8 cellular contexts compared by ENCODE assay signal in genomic region chr7:80134536-80135305, GRCh38. TPM values are rescaled to one million over a fixed set of nuclear protein-coding genes. Genes with fewer than 3 reads are reported as not detected.
DNase-seq lines count a peak whose midpoint lies in the region; ATAC-seq, FAIRE-seq and TF ChIP-seq lines count a peak whose summit lies in the region.

Gene GNAI1 (plus strand): TSS chr7:80134831. CDS start chr7:80135161, 330 bp downstream.

- peaks cover 14 to 32% of the 10 kb centered on the region in 2 donors for H3K27me3 Mint-ChIP-seq in CD8-positive, alpha-beta memory T cell
- H3K27me3 Mint-ChIP-seq in activated B cell treated with CpG ODN at 0.5 μM for 24 hours = peaks cover 29% of the 10 kb centered on the region
- peaks cover 28 to 33% of the 10 kb centered on the region in 2 donors for H3K27me3 Mint-ChIP-seq in stimulated activated naive B cell treated with anti-CD40 and anti-IgM and Interleukin-4, amounts not matched to agents 10 μg/mL and 1 μg/mL and 100 μg/mL, for 72 hours

- no peaks in the 10 kb centered on the region for H4K20me1 ChIP-seq in endothelial cell of umbilical vein (replicated peaks; ENCODE audit: control insufficient read depth, extremely low read depth, insufficient read depth, low read length)

- intact Hi-C loops in activated B cell treated with CpG ODN at 0.5 μM for 24 hours (cut with micrococcal nuclease) = no loop called here
- intact Hi-C loops in endothelial cell of umbilical vein (cut with micrococcal nuclease) = loop anchor here (1.0 to 5.0 kb wide), 7 partner anchors 28 to 524 kb away; no protein-coding TSS in a partner anchor

- DNase-seq in CD8-positive, alpha-beta memory T cell = peak in 1 of 5 donors; percentile 44
- DNase-seq in NCI-H1694 treated with DMSO at 0.1 percent for 48 hours (lab: John Stamatoyannopoulos, UW) = peak; percentile 68
- peak; percentile 15 for DNase-seq in activated B cell treated with CpG ODN at 0.5 μM for 24 hours
- peak; percentile 65 for DNase-seq in endothelial cell of umbilical vein (ENCODE audit: low read depth, low spot score)
- peak; percentile 68 for DNase-seq in medulla oblongata (ENCODE audit: extremely low spot score)
- DNase-seq in stimulated activated naive B cell treated with anti-CD40 and anti-IgM and Interleukin-4, amounts not matched to agents 10 μg/mL and 1 μg/mL and 100 μg/mL, for 72 hours = peak; percentile 17
- DNase-seq in AML-193 (lab: John Stamatoyannopoulos, UW) = no peak

- no TSS peak for BruUV-seq in endothelial cell of umbilical vein (replicated peaks; lab: Mats Ljungman, UMichigan)

- H3K4me3 ChIP-seq in CD8-positive, alpha-beta memory T cell (ENCODE audit: low read length) = no peak within 1 kb of the TSS
- peak within 1 kb of the TSS; percentile 88 to 94 (median 91) for H3K4me3 ChIP-seq in endothelial cell of umbilical vein (replicated peaks in 1 of 3; ENCODE audit: insufficient read depth in 1 of 3, low read depth in 1 of 3, low read length in 3 of 3)

- H3K4me3 Mint-ChIP-seq in CD8-positive, alpha-beta memory T cell = peak within 1 kb of the TSS in 4 of 7 donors; percentile 37 to 68 (median 45)
- peak within 1 kb of the TSS; percentile 73 for H3K4me3 Mint-ChIP-seq in activated B cell treated with CpG ODN at 0.5 μM for 24 hours
- H3K4me3 Mint-ChIP-seq in stimulated activated naive B cell treated with anti-CD40 and anti-IgM and Interleukin-4, amounts not matched to agents 10 μg/mL and 1 μg/mL and 100 μg/mL, for 72 hours = peak within 1 kb of the TSS; percentile 81 to 86

- peak within 1 kb of the TSS; percentile 88 for H3K9ac ChIP-seq in endothelial cell of umbilical vein (replicated peaks; ENCODE audit: extremely low read depth, insufficient read depth, low read length)

- ATAC-seq in GM21786 (IDR thresholded peaks at IDR 0.05; ENCODE audit: unreplicated experiment) = peak; percentile 38
- ATAC-seq in activated B cell treated with CpG ODN at 0.5 μM for 24 hours (ENCODE audit: low read depth) = peak; percentile 59
- ATAC-seq in stimulated activated naive B cell treated with anti-CD40 and anti-IgM and Interleukin-4, amounts not matched to agents 10 μg/mL and 1 μg/mL and 100 μg/mL, for 72 hours (replicated peaks) = peak; percentile 62 to 70

- no peaks in the 10 kb centered on the region for H3K4me1 ChIP-seq in CD8-positive, alpha-beta memory T cell (ENCODE audit: insufficient read depth, low read length)
- peaks cover 17% of the 10 kb centered on the region for H3K4me1 ChIP-seq in endothelial cell of umbilical vein (ENCODE audit: control insufficient read depth, extremely low read depth, insufficient read depth, low read length)

- H3K79me2 ChIP-seq in endothelial cell of umbilical vein (ENCODE audit: control insufficient read depth, insufficient read depth, low read length) = peaks cover 25% of the 10 kb centered on the region

- dilution Hi-C loops in endothelial cell of umbilical vein (cut with MboI; ENCODE audit: extremely low pct_ligation_motif_present, low sequenced_read_pairs) = no loop called here

- H3K9me3 Mint-ChIP-seq in CD8-positive, alpha-beta memory T cell = peaks cover 7 to 19% (median 14%) of the 10 kb centered on the region in 5 donors
- peaks cover 3% of the 10 kb centered on the region for H3K9me3 Mint-ChIP-seq in activated B cell treated with CpG ODN at 0.5 μM for 24 hours
- H3K9me3 Mint-ChIP-seq in stimulated activated naive B cell treated with anti-CD40 and anti-IgM and Interleukin-4, amounts not matched to agents 10 μg/mL and 1 μg/mL and 100 μg/mL, for 72 hours = peaks cover 0 to 2% of the 10 kb centered on the region in 2 donors

- FAIRE-seq in endothelial cell of umbilical vein (lab: Jason Lieb, UNC) = no peak

- POLR2A ChIA-PET in CD8-positive, alpha-beta memory T cell (lab: Charles Lee) = no interaction called here
- POLR2A ChIA-PET in activated B cell treated with CpG ODN at 0.5 μM for 24 hours (lab: Charles Lee) = no interaction called here
- POLR2A ChIA-PET in endothelial cell of umbilical vein (lab: Charles Lee) = interaction anchor here (1.3 kb wide), 1 partner anchor 258 kb away, joined by 4 read pairs; no protein-coding TSS in a partner anchor

- peaks cover 5 to 10% (median 5%) of the 10 kb centered on the region in 3 donors for H3K4me1 Mint-ChIP-seq in CD8-positive, alpha-beta memory T cell
- peaks cover 8% of the 10 kb centered on the region for H3K4me1 Mint-ChIP-seq in activated B cell treated with CpG ODN at 0.5 μM for 24 hours
- peaks cover 16 to 40% of the 10 kb centered on the region in 2 donors for H3K4me1 Mint-ChIP-seq in stimulated activated naive B cell treated with anti-CD40 and anti-IgM and Interleukin-4, amounts not matched to agents 10 μg/mL and 1 μg/mL and 100 μg/mL, for 72 hours

- CTCF ChIA-PET in CD8-positive, alpha-beta memory T cell (lab: Charles Lee) = no interaction called here
- CTCF ChIA-PET in activated B cell treated with CpG ODN at 0.5 μM for 24 hours (lab: Charles Lee) (no interaction called here), endothelial cell of umbilical vein (lab: Charles Lee) (interaction anchor here (0.5 to 4.2 kb wide), 24 partner anchors 9 to 516 kb away, joined by 3 to 96 read pairs (median 5); no protein-coding TSS in a partner anchor)

- no peaks in the 10 kb centered on the region for H3K36me3 ChIP-seq in CD8-positive, alpha-beta memory T cell (ENCODE audit: insufficient read depth, low read length)
- no peaks in the 10 kb centered on the region for H3K36me3 ChIP-seq in endothelial cell of umbilical vein (ENCODE audit: control insufficient read depth in 2 of 2, extremely low read depth in 1 of 2, insufficient read depth in 2 of 2, low read length in 2 of 2)

- no peak within 1 kb of the TSS for H3K27ac Mint-ChIP-seq in CD8-positive, alpha-beta memory T cell
- no peak within 1 kb of the TSS for H3K27ac Mint-ChIP-seq in activated B cell treated with CpG ODN at 0.5 μM for 24 hours
- peak within 1 kb of the TSS; percentile 38 for H3K27ac Mint-ChIP-seq in stimulated activated naive B cell treated with anti-CD40 and anti-IgM and Interleukin-4, amounts not matched to agents 10 μg/mL and 1 μg/mL and 100 μg/mL, for 72 hours

- H3K9me1 ChIP-seq in endothelial cell of umbilical vein (replicated peaks; ENCODE audit: control insufficient read depth, extremely low read depth, insufficient read depth, low read length) = no peaks in the 10 kb centered on the region

- H3K36me3 Mint-ChIP-seq in CD8-positive, alpha-beta memory T cell = no peaks in the 10 kb centered on the region
- H3K36me3 Mint-ChIP-seq in activated B cell treated with CpG ODN at 0.5 μM for 24 hours (ENCODE audit: low read depth) = no peaks in the 10 kb centered on the region
- peaks cover 0 to 2% of the 10 kb centered on the region in 2 donors for H3K36me3 Mint-ChIP-seq in stimulated activated naive B cell treated with anti-CD40 and anti-IgM and Interleukin-4, amounts not matched to agents 10 μg/mL and 1 μg/mL and 100 μg/mL, for 72 hours

- peak within 1 kb of the TSS; percentile 99 for H3K4me2 ChIP-seq in endothelial cell of umbilical vein (ENCODE audit: insufficient read depth, low read length)

- H2AFZ ChIP-seq in endothelial cell of umbilical vein (ENCODE audit: low read depth, low read length) = peak within 1 kb of the TSS; percentile 99

- peak; percentile 70 for TF ChIP-seq POLR2A in endothelial cell of umbilical vein (IDR thresholded peaks at IDR 0.05; ENCODE audit: low read depth, low read length)

- no peak within 1 kb of the TSS for H3K27ac ChIP-seq in CD8-positive, alpha-beta memory T cell (ENCODE audit: low read depth, low read length)
- H3K27ac ChIP-seq in endothelial cell of umbilical vein (ENCODE audit: insufficient read depth, low read depth, low read length) = peak within 1 kb of the TSS; percentile 54

- H3K9me3 ChIP-seq in CD8-positive, alpha-beta memory T cell (ENCODE audit: low read length) = no peaks in the 10 kb centered on the region
- H3K9me3 ChIP-seq in endothelial cell of umbilical vein (replicated peaks; ENCODE audit: control insufficient read depth, insufficient read depth, low read length) = no peaks in the 10 kb centered on the region

- peaks cover 3% of the 10 kb centered on the region for H3K27me3 ChIP-seq in CD8-positive, alpha-beta memory T cell (ENCODE audit: insufficient read depth, low read length, poor library complexity, severe bottlenecking)
- H3K27me3 ChIP-seq in endothelial cell of umbilical vein (ENCODE audit: control insufficient read depth in 2 of 2, insufficient read depth in 2 of 2, low read length in 2 of 2) = peaks cover 0 to 1% of the 10 kb centered on the region in 2 experiments

- TF ChIP-seq CTCF in activated B cell treated with CpG ODN at 0.5 μM for 24 hours (IDR thresholded peaks at IDR 0.05) = no peak
- peak; percentile 30 to 49 for TF ChIP-seq CTCF in endothelial cell of umbilical vein (IDR thresholded peaks at IDR 0.05; ENCODE audit: extremely low read depth in 1 of 2, insufficient read depth in 1 of 2, low read depth in 1 of 2, low read length in 2 of 2)

TF ChIP-seq in endothelial cell of umbilical vein, 7 proteins besides CTCF, POLR2A, EP300 and RAD21:
- TF ChIP-seq POLR2AphosphoS5 (IDR thresholded peaks at IDR 0.05; ENCODE audit: insufficient read depth, low read depth, low read length) (peak; percentile 16), JUN (IDR thresholded peaks at IDR 0.05; ENCODE audit: borderline replicate concordance, insufficient read depth, insufficient read length, low read depth) (no peak)

RNA-seq across cellular contexts. Expression of gene GNAI1, which starts in this region (rescaled TPM):
- total RNA-seq in CD8-positive, alpha-beta memory T cell = under 1 TPM; 0.39 to 0.42 TPM
- 3.8 TPM for polyA plus RNA-seq in CD8-positive, alpha-beta memory T cell
- total RNA-seq in activated B cell treated with CpG ODN at 0.5 μM for 24 hours (0.29 and 0.35 TPM in 2 replicates), endothelial cell of umbilical vein (15.0 and 19.7 TPM in 2 replicates)
- polyA plus RNA-seq in endothelial cell of umbilical vein = 6.1 and 7.5 TPM in 2 replicates
- polyA plus RNA-seq in endothelial cell of umbilical vein (2011; cell fraction: cytosol; rRNA removed) = 9.3 and 10.0 TPM in 2 replicates
- polyA plus RNA-seq in endothelial cell of umbilical vein (2011; cell fraction: nucleus; rRNA removed) = 6.7 and 11.3 TPM in 2 replicates
- polyA plus RNA-seq in endothelial cell of umbilical vein (2012) = 25.7 and 30.0 TPM in 2 replicates
- polyA minus RNA-seq in endothelial cell of umbilical vein = 13.0 and 15.7 TPM in 2 replicates
- polyA minus RNA-seq in endothelial cell of umbilical vein (2011; cell fraction: cytosol; rRNA and poly(A)+ RNA removed) = 18.3 TPM
- polyA minus RNA-seq in endothelial cell of umbilical vein (2011; cell fraction: nucleus; rRNA and poly(A)+ RNA removed) = 17.9 and 21.5 TPM in 2 replicates

Comparison
In these comparisons a context has a peak if more than half of its experiments do, and no peak if none do; other contexts are left out.
1. RNA of gene GNAI1 (total RNA-seq): 15.0 to 19.7 TPM in endothelial cell of umbilical vein; 0.39 to 0.42 TPM in CD8-positive, alpha-beta memory T cell and 0.29 to 0.35 TPM in activated B cell treated with CpG ODN at 0.5 μM for 24 hours; every median in the first group is over 10 times any median in the second.
2. Peak in DNase-seq and ATAC-seq in activated B cell treated with CpG ODN at 0.5 μM for 24 hours; RNA of the gene not detected or under 1 TPM.
3. DNase-seq: peak in NCI-H1694 treated with DMSO at 0.1 percent for 48 hours (single experiment), endothelial cell of umbilical vein (single experiment), medulla oblongata (single experiment) and stimulated activated naive B cell treated with anti-CD40 and anti-IgM and Interleukin-4, amounts not matched to agents 10 μg/mL and 1 μg/mL and 100 μg/mL, for 72 hours (single experiment); none in AML-193 (0 of 2).
4. Peak in every context shown above with its lines, with median percentiles within 50 percentile points of each other: H3K4me3 Mint-ChIP-seq and ATAC-seq.